In the genomic region with DNA sequence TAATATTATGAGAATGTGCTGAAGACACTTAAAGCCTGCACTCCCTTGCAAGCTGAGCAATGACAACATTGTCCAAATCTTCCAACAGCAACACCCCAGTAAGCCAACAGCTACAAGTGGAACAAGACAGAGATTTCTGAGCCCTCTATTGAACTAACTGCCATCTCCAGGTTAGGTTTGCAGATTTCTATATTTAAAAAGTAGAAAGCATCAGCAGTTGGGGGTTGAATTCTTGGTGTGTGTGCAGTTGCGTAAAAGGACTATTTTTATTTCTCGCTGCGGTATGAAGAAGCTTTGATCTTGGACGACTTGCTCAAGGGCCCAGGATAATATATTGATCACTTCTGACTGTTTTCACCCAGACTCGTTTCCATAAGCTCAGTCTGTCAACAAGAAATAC, we compare ENCODE assay signal across 1 cellular context.
A peak's percentile ranks its signal among the peaks of the same experiment; 100 is the strongest.
TF ChIP-seq lines count a peak whose summit lies in the region.

No MANE protein-coding gene starts in this region.

TF ChIP-seq in HepG2, 621 proteins besides CTCF, POLR2A, EP300 and RAD21 (continued from another document and continues in another):
- TF ChIP-seq SOX6 (IDR thresholded peaks at IDR 0.05), result no peak
- TF ChIP-seq SOX6 (CRISPR knock-in tag; IDR thresholded peaks at IDR 0.05), result peak; percentile 79
- no peak for TF ChIP-seq NONO (IDR thresholded peaks at IDR 0.05)
- no peak for TF ChIP-seq NONO (CRISPR knock-in tag; conservative IDR thresholded peaks at IDR 0.05)
- no peak for TF ChIP-seq ZNF674 (CRISPR knock-in tag; IDR thresholded peaks at IDR 0.05; ENCODE audit: low read depth)
- TF ChIP-seq TCF7 (IDR thresholded peaks at IDR 0.05; ENCODE audit: low read depth), result peak; percentile 90
- no peak for TF ChIP-seq ZFYVE20 (CRISPR knock-in tag; IDR thresholded peaks at IDR 0.05; ENCODE audit: borderline replicate concordance, low read depth)
- TF ChIP-seq, protein P1, sequence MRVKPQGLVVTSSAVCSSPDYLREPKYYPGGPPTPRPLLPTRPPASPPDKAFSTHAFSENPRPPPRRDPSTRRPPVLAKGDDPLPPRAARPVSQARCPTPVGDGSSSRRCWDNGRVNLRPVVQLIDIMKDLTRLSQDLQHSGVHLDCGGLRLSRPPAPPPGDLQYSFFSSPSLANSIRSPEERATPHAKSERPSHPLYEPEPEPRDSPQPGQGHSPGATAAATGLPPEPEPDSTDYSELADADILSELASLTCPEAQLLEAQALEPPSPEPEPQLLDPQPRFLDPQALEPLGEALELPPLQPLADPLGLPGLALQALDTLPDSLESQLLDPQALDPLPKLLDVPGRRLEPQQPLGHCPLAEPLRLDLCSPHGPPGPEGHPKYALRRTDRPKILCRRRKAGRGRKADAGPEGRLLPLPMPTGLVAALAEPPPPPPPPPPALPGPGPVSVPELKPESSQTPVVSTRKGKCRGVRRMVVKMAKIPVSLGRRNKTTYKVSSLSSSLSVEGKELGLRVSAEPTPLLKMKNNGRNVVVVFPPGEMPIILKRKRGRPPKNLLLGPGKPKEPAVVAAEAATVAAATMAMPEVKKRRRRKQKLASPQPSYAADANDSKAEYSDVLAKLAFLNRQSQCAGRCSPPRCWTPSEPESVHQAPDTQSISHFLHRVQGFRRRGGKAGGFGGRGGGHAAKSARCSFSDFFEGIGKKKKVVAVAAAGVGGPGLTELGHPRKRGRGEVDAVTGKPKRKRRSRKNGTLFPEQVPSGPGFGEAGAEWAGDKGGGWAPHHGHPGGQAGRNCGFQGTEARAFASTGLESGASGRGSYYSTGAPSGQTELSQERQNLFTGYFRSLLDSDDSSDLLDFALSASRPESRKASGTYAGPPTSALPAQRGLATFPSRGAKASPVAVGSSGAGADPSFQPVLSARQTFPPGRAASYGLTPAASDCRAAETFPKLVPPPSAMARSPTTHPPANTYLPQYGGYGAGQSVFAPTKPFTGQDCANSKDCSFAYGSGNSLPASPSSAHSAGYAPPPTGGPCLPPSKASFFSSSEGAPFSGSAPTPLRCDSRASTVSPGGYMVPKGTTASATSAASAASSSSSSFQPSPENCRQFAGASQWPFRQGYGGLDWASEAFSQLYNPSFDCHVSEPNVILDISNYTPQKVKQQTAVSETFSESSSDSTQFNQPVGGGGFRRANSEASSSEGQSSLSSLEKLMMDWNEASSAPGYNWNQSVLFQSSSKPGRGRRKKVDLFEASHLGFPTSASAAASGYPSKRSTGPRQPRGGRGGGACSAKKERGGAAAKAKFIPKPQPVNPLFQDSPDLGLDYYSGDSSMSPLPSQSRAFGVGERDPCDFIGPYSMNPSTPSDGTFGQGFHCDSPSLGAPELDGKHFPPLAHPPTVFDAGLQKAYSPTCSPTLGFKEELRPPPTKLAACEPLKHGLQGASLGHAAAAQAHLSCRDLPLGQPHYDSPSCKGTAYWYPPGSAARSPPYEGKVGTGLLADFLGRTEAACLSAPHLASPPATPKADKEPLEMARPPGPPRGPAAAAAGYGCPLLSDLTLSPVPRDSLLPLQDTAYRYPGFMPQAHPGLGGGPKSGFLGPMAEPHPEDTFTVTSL (CRISPR knock-in tag; IDR thresholded peaks at IDR 0.05; ENCODE audit: borderline replicate concordance), result peak; percentile 75; the same call in 1 of the 2 replicates
- no peak for TF ChIP-seq ZNF747 (CRISPR knock-in tag; IDR thresholded peaks at IDR 0.05; ENCODE audit: borderline replicate concordance)
- peak; percentile 39; the same call in 1 of the 2 replicates for TF ChIP-seq RERE (CRISPR knock-in tag; IDR thresholded peaks at IDR 0.05; ENCODE audit: low read depth)
- no peak for TF ChIP-seq ZNF317 (CRISPR knock-in tag; IDR thresholded peaks at IDR 0.05)
- TF ChIP-seq PITX1 (CRISPR knock-in tag; IDR thresholded peaks at IDR 0.05), result 0 out of 2 replicates have a peak, but pooled peaks have one; percentile 24
- TF ChIP-seq, protein P2, sequence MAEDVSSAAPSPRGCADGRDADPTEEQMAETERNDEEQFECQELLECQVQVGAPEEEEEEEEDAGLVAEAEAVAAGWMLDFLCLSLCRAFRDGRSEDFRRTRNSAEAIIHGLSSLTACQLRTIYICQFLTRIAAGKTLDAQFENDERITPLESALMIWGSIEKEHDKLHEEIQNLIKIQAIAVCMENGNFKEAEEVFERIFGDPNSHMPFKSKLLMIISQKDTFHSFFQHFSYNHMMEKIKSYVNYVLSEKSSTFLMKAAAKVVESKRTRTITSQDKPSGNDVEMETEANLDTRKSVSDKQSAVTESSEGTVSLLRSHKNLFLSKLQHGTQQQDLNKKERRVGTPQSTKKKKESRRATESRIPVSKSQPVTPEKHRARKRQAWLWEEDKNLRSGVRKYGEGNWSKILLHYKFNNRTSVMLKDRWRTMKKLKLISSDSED (CRISPR knock-in tag; IDR thresholded peaks at IDR 0.05), result no peak
- TF ChIP-seq ZNF772 (CRISPR knock-in tag; IDR thresholded peaks at IDR 0.05), result peak; percentile 49; the same call in 1 of the 2 replicates
- TF ChIP-seq HDAC2 (CRISPR knock-in tag; IDR thresholded peaks at IDR 0.05), result 0 out of 2 replicates have a peak, but pooled peaks have one; percentile 17
- peak; percentile 45; the same call in 1 of the 2 replicates for TF ChIP-seq FOXJ3 (CRISPR knock-in tag; IDR thresholded peaks at IDR 0.05; ENCODE audit: borderline replicate concordance)
- no peak for TF ChIP-seq SOX13 (IDR thresholded peaks at IDR 0.05)
- TF ChIP-seq SOX13 (CRISPR knock-in tag; conservative IDR thresholded peaks at IDR 0.05 in 1 of 2, IDR thresholded peaks at IDR 0.05 in 1 of 2), result peak in 1 of 2 experiments; percentile 55; a peak in 1 of 4 replicates
- peak; percentile 31; the same call in 1 of the 2 replicates for TF ChIP-seq NR2F6 (IDR thresholded peaks at IDR 0.05)
- no peak for TF ChIP-seq NR2F6 (CRISPR knock-in tag; IDR thresholded peaks at IDR 0.05)
- TF ChIP-seq ZMYM4 (CRISPR knock-in tag; IDR thresholded peaks at IDR 0.05), result peak; percentile 69
- TF ChIP-seq SIX1 (CRISPR knock-in tag; IDR thresholded peaks at IDR 0.05; ENCODE audit: borderline replicate concordance), result peak; percentile 21; the same call in 1 of the 2 replicates
- TF ChIP-seq ZNF670 (CRISPR knock-in tag; IDR thresholded peaks at IDR 0.05; ENCODE audit: borderline replicate concordance), result 0 out of 2 replicates have a peak, but pooled peaks have one; percentile 32
- TF ChIP-seq ZNF737 (CRISPR knock-in tag; IDR thresholded peaks at IDR 0.05; ENCODE audit: borderline replicate concordance), result no peak
- TF ChIP-seq ZMYM2 (CRISPR knock-in tag; IDR thresholded peaks at IDR 0.05), result no peak
- TF ChIP-seq ZNF629 (CRISPR knock-in tag; conservative IDR thresholded peaks at IDR 0.05), result no peak
- peak; percentile 88 for TF ChIP-seq PAXIP1 (CRISPR knock-in tag; conservative IDR thresholded peaks at IDR 0.05)
- no peak for TF ChIP-seq ZNF121 (CRISPR knock-in tag; IDR thresholded peaks at IDR 0.05)
- TF ChIP-seq TBX2 (CRISPR knock-in tag; IDR thresholded peaks at IDR 0.05; ENCODE audit: borderline replicate concordance), result 0 out of 2 replicates have a peak, but pooled peaks have one; percentile 31
- 0 out of 2 replicates have a peak, but pooled peaks have one; percentile 46 for TF ChIP-seq POGZ (CRISPR knock-in tag; IDR thresholded peaks at IDR 0.05)
- no peak for TF ChIP-seq KLF11 (CRISPR knock-in tag; IDR thresholded peaks at IDR 0.05)
- peak; percentile 24; the same call in 1 of the 2 replicates for TF ChIP-seq HNF4A (CRISPR knock-in tag; IDR thresholded peaks at IDR 0.05)
- peak; percentile 46; the same call in 1 of the 2 replicates for TF ChIP-seq HHEX (CRISPR knock-in tag; IDR thresholded peaks at IDR 0.05)
- peak; percentile 52; the same call in 1 of the 2 replicates for TF ChIP-seq NR2F2 (IDR thresholded peaks at IDR 0.05; ENCODE audit: borderline replicate concordance, low read depth)
- no peak for TF ChIP-seq HOXA5 (CRISPR knock-in tag; IDR thresholded peaks at IDR 0.05)
- TF ChIP-seq ZHX1 (CRISPR knock-in tag; IDR thresholded peaks at IDR 0.05; ENCODE audit: low read depth), result no peak
- peak; percentile 52; the same call in 1 of the 2 replicates for TF ChIP-seq NCOA2 (CRISPR knock-in tag; IDR thresholded peaks at IDR 0.05)
- TF ChIP-seq ONECUT2 (CRISPR knock-in tag; IDR thresholded peaks at IDR 0.05), result peak; percentile 83
